In genomic region chr4:190203510-190203909, GRCh38 we compare ENCODE assay signal across 11 cellular contexts. TPM values are rescaled to one million over a fixed set of nuclear protein-coding genes. Genes with fewer than 3 reads are reported as not detected.
"Had no signal": no experiment of that assay in that cellular context is flagged by ENCODE, and none has a peak within 500 bp of the region (broad histone marks: within the 10 kb centered on the region; RNA-seq: fewer than 3 reads in every experiment).

No MANE protein-coding gene starts in this region.

RNA-seq across cellular contexts. Expression of gene DUX4, which starts 29.9 kb away (rescaled TPM):
- total RNA-seq: activated naive CD4-positive, alpha-beta T cell treated with anti-CD3 and anti-CD28 coated beads for 36 hours; activated T-helper 17 cell treated with anti-CD3 and anti-CD28 coated beads, Interleukin-2, amount 50 U/mL, for 72 hours; bronchial epithelial cell; gastrocnemius medialis; kidney epithelial cell; liver; neural crest cell; omental fat pad; stomach; temporal lobe had no signal
- polyA plus RNA-seq: adipose tissue, liver, stomach had no signal
